ENCODE assay signal across 31 cellular contexts in the genomic region with DNA sequence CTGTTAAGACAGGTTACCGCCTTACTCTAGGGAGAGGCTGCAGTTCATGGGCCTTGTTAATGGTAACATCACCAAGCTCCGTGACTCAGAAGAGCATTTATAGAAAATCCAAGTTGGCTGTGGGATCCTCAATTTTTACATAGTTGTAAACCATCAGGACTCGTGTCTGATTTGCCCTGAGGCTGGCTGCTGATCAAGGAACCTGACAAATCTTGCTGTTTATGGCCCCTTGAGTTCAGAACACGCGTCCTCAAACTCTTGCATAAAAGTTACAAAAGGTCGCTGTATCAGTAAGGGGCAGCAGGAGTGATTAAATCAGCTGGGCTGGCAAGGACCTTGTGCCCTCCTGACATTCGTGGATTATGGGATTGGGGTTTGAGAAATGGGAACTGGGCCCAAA. TPM values are rescaled to one million over a fixed set of nuclear protein-coding genes. Genes with fewer than 3 reads are reported as not detected.
"Had no signal": no experiment of that assay in that cellular context is flagged by ENCODE, and none has a peak within 500 bp of the region (broad histone marks: within the 10 kb centered on the region; RNA-seq: fewer than 3 reads in every experiment).

No MANE protein-coding gene starts in this region.

- H3K9me3 ChIP-seq: MG63 had no signal

- H3K4me3 ChIP-seq: MG63, SK-N-MC had no signal

- ATAC-seq: activated naive CD4-positive, alpha-beta T cell treated with anti-CD3 and anti-CD28 coated beads, Interleukin-2, amount 50 U/mL, for 72 hours; activated naive CD8-positive, alpha-beta T cell treated with anti-CD3 and anti-CD28 coated beads, Interleukin-2, amount 50 U/mL, for 24 hours; activated T-cell treated with anti-CD3 and anti-CD28 coated beads, Interleukin-2, amount 50 U/mL, for 4 hours; PC-3; Right ventricle myocardium inferior had no signal

- H3K4me3 Mint-ChIP-seq: activated B cell treated with CpG ODN at 0.5 μM for 24 hours; activated CD4-positive, alpha-beta memory T cell treated with anti-CD3 and anti-CD28 coated beads for 36 hours; activated CD4-positive, alpha-beta T cell treated with anti-CD3 and anti-CD28 coated beads, Interleukin-2, amount 10 ng/mL, durations not matched to agents 24 days and 14 days; activated naive CD8-positive, alpha-beta T cell treated with anti-CD3 and anti-CD28 coated beads, Interleukin-2, amount 50 U/mL, for 24 hours; activated T-cell treated with anti-CD3 and anti-CD28 coated beads, Interleukin-2, amount 50 U/mL, for 4 hours had no signal

- H3K36me3 Mint-ChIP-seq: activated CD4-positive, alpha-beta memory T cell treated with anti-CD3 and anti-CD28 coated beads for 36 hours; activated naive CD4-positive, alpha-beta T cell treated with anti-CD3 and anti-CD28 coated beads, Interleukin-2, amount 50 U/mL, for 72 hours had no signal

- H3K27ac ChIP-seq: brain microvascular endothelial cell, KMS-11, SK-N-MC had no signal

- H3K36me3 ChIP-seq: brain microvascular endothelial cell, MG63 had no signal

- H3K4me1 Mint-ChIP-seq: activated B cell treated with CpG ODN at 0.5 μM for 24 hours; activated CD4-positive, alpha-beta T cell treated with anti-CD3 and anti-CD28 coated beads, Interleukin-2, amount 10 ng/mL, durations not matched to agents 24 days and 14 days; activated naive CD8-positive, alpha-beta T cell treated with anti-CD3 and anti-CD28 coated beads, Interleukin-2, amount 50 U/mL, for 24 hours; IgD-negative memory B cell had no signal

- H3K4me2 ChIP-seq: KMS-11 had no signal

- H3K9me3 Mint-ChIP-seq: activated B cell treated with CpG ODN at 0.5 μM for 24 hours; activated CD4-positive, alpha-beta memory T cell treated with anti-CD3 and anti-CD28 coated beads for 36 hours; activated CD4-positive, alpha-beta T cell treated with anti-CD3 and anti-CD28 coated beads, Interleukin-2, amount 10 ng/mL, durations not matched to agents 24 days and 14 days; activated naive CD4-positive, alpha-beta T cell treated with anti-CD3 and anti-CD28 coated beads, Interleukin-2, amount 50 U/mL, for 72 hours; activated naive CD8-positive, alpha-beta T cell treated with anti-CD3 and anti-CD28 coated beads, Interleukin-2, amount 50 U/mL, for 24 hours; activated T-cell treated with anti-CD3 and anti-CD28 coated beads, Interleukin-2, amount 50 U/mL, for 4 hours; IgD-negative memory B cell had no signal

- H3K27me3 ChIP-seq: brain microvascular endothelial cell, MG63 had no signal

- H3K27ac Mint-ChIP-seq: activated B cell treated with CpG ODN at 0.5 μM for 24 hours; activated CD4-positive, alpha-beta memory T cell treated with anti-CD3 and anti-CD28 coated beads for 36 hours; activated CD4-positive, alpha-beta T cell treated with anti-CD3 and anti-CD28 coated beads, Interleukin-2, amount 10 ng/mL, durations not matched to agents 24 days and 14 days; activated naive CD4-positive, alpha-beta T cell treated with anti-CD3 and anti-CD28 coated beads, Interleukin-2, amount 50 U/mL, for 72 hours; activated naive CD8-positive, alpha-beta T cell treated with anti-CD3 and anti-CD28 coated beads, Interleukin-2, amount 50 U/mL, for 24 hours; IgD-negative memory B cell had no signal

- DNase-seq: activated B cell treated with CpG ODN at 0.5 μM for 24 hours; activated CD4-positive, alpha-beta memory T cell treated with anti-CD3 and anti-CD28 coated beads for 36 hours; activated CD4-positive, alpha-beta T cell treated with anti-CD3 and anti-CD28 coated beads for 1 hour; activated CD4-positive, alpha-beta T cell treated with anti-CD3 and anti-CD28 coated beads, Interleukin-2, amount 10 ng/mL, durations not matched to agents 24 days and 14 days; activated CD8-positive, alpha-beta memory T cell treated with anti-CD3 and anti-CD28 coated beads for 24 hours; activated effector memory CD4-positive, alpha-beta T cell treated with anti-CD3 and anti-CD28 coated beads, Interleukin-2, amount 50 U/mL, for 16 hours; activated naive CD4-positive, alpha-beta T cell treated with Interleukin-2 at 50 U/mL for 16 hours; activated naive CD8-positive, alpha-beta T cell treated with anti-CD3 and anti-CD28 coated beads, Interleukin-2, amount 50 U/mL, for 24 hours; activated T-cell treated with anti-CD3 and anti-CD28 coated beads, Interleukin-2, amount 50 U/mL, for 4 hours; amygdala; brain microvascular endothelial cell; caudate nucleus; MG63; MV-4-11; NCI-H1092 treated with DMSO at 0.1 percent for 48 hours; NCI-H1417 treated with DMSO at 0.1 percent for 48 hours; NCI-H1694 treated with DMSO at 0.1 percent for 48 hours; NCI-H2081; NCI-H510A treated with DMSO at 0.1 percent for 48 hours; NCI-H69; PC-3; RPMI8226; T-helper 1 cell had no signal

- H3K9ac ChIP-seq: KMS-11 had no signal

RNA-seq across cellular contexts. Expression of a gene that starts 4.6 kb away (rescaled TPM):
- total RNA-seq: activated B cell treated with CpG ODN at 0.5 μM for 24 hours; activated CD4-positive, alpha-beta memory T cell treated with anti-CD3 and anti-CD28 coated beads for 36 hours; activated CD4-positive, alpha-beta T cell treated with anti-CD3 and anti-CD28 coated beads, Interleukin-2, amount 10 ng/mL, durations not matched to agents 24 days and 14 days; activated naive CD4-positive, alpha-beta T cell treated with anti-CD3 and anti-CD28 coated beads, Interleukin-2, amount 50 U/mL, for 72 hours; activated T-cell treated with anti-CD3 and anti-CD28 coated beads, Interleukin-2, amount 50 U/mL, for 4 hours; PC-3; Right ventricle myocardium inferior; T-helper 2 cell treated with Interferon-gamma antibody and Interleukin-4, amounts not matched to agents 100 ng/mL and 5 ng/mL, for 36 hours had no signal

RNA-seq across cellular contexts. Expression of a gene that starts 25.2 kb away (rescaled TPM):
- total RNA-seq: activated B cell treated with CpG ODN at 0.5 μM for 24 hours; activated CD4-positive, alpha-beta memory T cell treated with anti-CD3 and anti-CD28 coated beads for 36 hours; activated CD4-positive, alpha-beta T cell treated with anti-CD3 and anti-CD28 coated beads, Interleukin-2, amount 10 ng/mL, durations not matched to agents 24 days and 14 days; activated naive CD4-positive, alpha-beta T cell treated with anti-CD3 and anti-CD28 coated beads, Interleukin-2, amount 50 U/mL, for 72 hours; activated T-cell treated with anti-CD3 and anti-CD28 coated beads, Interleukin-2, amount 50 U/mL, for 4 hours; astrocyte; cerebellum; PC-3; T-helper 2 cell treated with Interferon-gamma antibody and Interleukin-4, amounts not matched to agents 100 ng/mL and 5 ng/mL, for 36 hours had no signal
- polyA plus RNA-seq: IgD-negative memory B cell had no signal
